Comparison of ENCODE assay signal across 1 cellular context in genomic region chr12:57332646-57333312, GRCh38.
TF ChIP-seq lines count a peak whose summit lies in the region.

No MANE protein-coding gene starts in this region.

TF ChIP-seq in IMR-90, 13 proteins besides CTCF, POLR2A, EP300 and RAD21 (continued from another document):
- TF ChIP-seq MXI1 (IDR thresholded peaks at IDR 0.05; ENCODE audit: borderline replicate concordance, low read depth, low read length) (no peak), CEBPB (IDR thresholded peaks at IDR 0.05; ENCODE audit: low read depth, low read length) (no peak), RFX5 (IDR thresholded peaks at IDR 0.05; ENCODE audit: low read depth, low read length) (no peak), MAZ (IDR thresholded peaks at IDR 0.05; ENCODE audit: borderline replicate concordance, low read depth, low read length) (no peak), USF2 (IDR thresholded peaks at IDR 0.05; ENCODE audit: low read depth, low read length) (no peak), RCOR1 (IDR thresholded peaks at IDR 0.05; ENCODE audit: insufficient replicate concordance, low read length) (no peak), ELK1 (IDR thresholded peaks at IDR 0.05; ENCODE audit: borderline replicate concordance, low read depth, low read length) (no peak)
